Comparison of ENCODE assay signal across 22 cellular contexts in genomic region chr1:40792036-40792435, GRCh38. TPM values are rescaled to one million over a fixed set of nuclear protein-coding genes. Genes with fewer than 3 reads are reported as not detected.
DNase-seq lines count a peak whose midpoint lies in the region; ATAC-seq, FAIRE-seq and TF ChIP-seq lines count a peak whose summit lies in the region.
"Had no signal": no experiment of that assay in that cellular context is flagged by ENCODE, and none has a peak within 500 bp of the region (broad histone marks: within the 10 kb centered on the region; RNA-seq: fewer than 3 reads in every experiment).

No MANE protein-coding gene starts in this region.

- TF ChIP-seq EP300 in A549 (IDR thresholded peaks at IDR 0.05), result no peak
- no peak for TF ChIP-seq EP300 in gastroesophageal sphincter (IDR thresholded peaks at IDR 0.05)

- peaks cover 0 to 9% of the 10 kb centered on the region in 2 donors for H3K27me3 Mint-ChIP-seq in T-cell

- 85% methylated on average over 2 of the region's 7 CpGs for WGBS in A549 (ENCODE audit: missing lambda C conversion rate)
- WGBS in gastroesophageal sphincter (ENCODE audit: low coverage in 1 of 2), 2 donors, result no CpG with 5 or more reads among the region's 7 CpGs

- TF ChIP-seq RAD21 in A549 (conservative IDR thresholded peaks at IDR 0.05 in 1 of 2, IDR thresholded peaks at IDR 0.05 in 1 of 2), result no peak

- peaks cover 11 to 27% (median 27%) of the 10 kb centered on the region in 3 donors for H3K4me1 Mint-ChIP-seq in T-cell

- ATAC-seq in A549 (no peak), gastroesophageal sphincter (no peak), T-cell (replicated peaks in 1 of 4) (no peak), HG03342 (IDR thresholded peaks at IDR 0.05; ENCODE audit: unreplicated experiment) (no peak)

- no peak overlapping the region for H3K4me3 Mint-ChIP-seq in T-cell
- H3K4me3 Mint-ChIP-seq: CD14-positive monocyte; CD4-positive, alpha-beta memory T cell had no signal

- H3K4me2 ChIP-seq in A549, result no peak overlapping the region
- H3K4me2 ChIP-seq in BLaER1 treated with 17β-estradiol and CSF1 and Interleukin-3, amounts not matched to agents 10 nM and 100 nM, result peak overlapping the region in 10 of 11 experiments; percentile 21 to 57 (median 34); a peak in 15 of 22 replicates
- H3K4me2 ChIP-seq in osteoblast (ENCODE audit: insufficient read depth, low read length), result no peak overlapping the region

- no peaks in the 10 kb centered on the region for H3K36me3 Mint-ChIP-seq in T-cell
- H3K36me3 Mint-ChIP-seq: CD14-positive monocyte; CD4-positive, alpha-beta memory T cell had no signal

- H3K27me3 ChIP-seq in BLaER1 treated with 17β-estradiol and CSF1 and Interleukin-3, amounts not matched to agents 10 nM and 100 nM, result no peaks in the 10 kb centered on the region
- H3K27me3 ChIP-seq in gastroesophageal sphincter, result no peaks in the 10 kb centered on the region
- H3K27me3 ChIP-seq in osteoblast (ENCODE audit: insufficient read depth, low read length), result peaks cover 38% of the 10 kb centered on the region
- H3K27me3 ChIP-seq: BE2C had no signal

- H3K79me2 ChIP-seq in osteoblast (ENCODE audit: insufficient read depth, low read length), result no peaks in the 10 kb centered on the region

- H4K20me1 ChIP-seq in BLaER1 treated with 17β-estradiol and CSF1 and Interleukin-3, amounts not matched to agents 10 nM and 100 nM, result peaks cover 0 to 8% (median 0%) of the 10 kb centered on the region in 11 experiments; a peak in 4 of 22 replicates
- H4K20me1 ChIP-seq in osteoblast (ENCODE audit: insufficient read depth, low read length), result no peaks in the 10 kb centered on the region

- H3K4me1 ChIP-seq in A549, result no peaks in the 10 kb centered on the region
- peaks cover 24 to 51% (median 34%) of the 10 kb centered on the region in 10 experiments for H3K4me1 ChIP-seq in BLaER1 treated with 17β-estradiol and CSF1 and Interleukin-3, amounts not matched to agents 10 nM and 100 nM
- H3K4me1 ChIP-seq in gastroesophageal sphincter, result peaks cover 0 to 99% (median 20%) of the 10 kb centered on the region in 3 donors
- H3K4me1 ChIP-seq in osteoblast (ENCODE audit: insufficient read depth, low read length), result peaks cover 2% of the 10 kb centered on the region
- H3K4me1 ChIP-seq: BE2C had no signal

- no peaks in the 10 kb centered on the region for H3K9me3 ChIP-seq in A549
- H3K9me3 ChIP-seq in BLaER1 treated with 17β-estradiol and CSF1 and Interleukin-3, amounts not matched to agents 10 nM and 100 nM (replicated peaks in 1 of 11), result no peaks in the 10 kb centered on the region
- no peaks in the 10 kb centered on the region for H3K9me3 ChIP-seq in gastroesophageal sphincter
- no peaks in the 10 kb centered on the region for H3K9me3 ChIP-seq in osteoblast (ENCODE audit: low read depth, low read length)
- H3K9me3 ChIP-seq: BE2C had no signal

- no peaks in the 10 kb centered on the region for H3K36me3 ChIP-seq in BLaER1 treated with 17β-estradiol and CSF1 and Interleukin-3, amounts not matched to agents 10 nM and 100 nM
- H3K36me3 ChIP-seq in gastroesophageal sphincter (no peaks in the 10 kb centered on the region), osteoblast (ENCODE audit: insufficient read depth, low read length) (no peaks in the 10 kb centered on the region)
- H3K36me3 ChIP-seq: BE2C had no signal

- no peak for FAIRE-seq in A549 (lab: Jason Lieb, UNC)
- FAIRE-seq: H54 had no signal

- H3K27ac ChIP-seq in A549, result no peak overlapping the region
- H3K27ac ChIP-seq in BLaER1 treated with 17β-estradiol and CSF1 and Interleukin-3, amounts not matched to agents 10 nM and 100 nM, result no peak overlapping the region
- H3K27ac ChIP-seq in gastroesophageal sphincter, result peak overlapping the region in 3 of 4 donors; percentile 54 to 90 (median 58)
- H3K27ac ChIP-seq in osteoblast (ENCODE audit: low read depth, low read length), result no peak overlapping the region
- H3K27ac ChIP-seq: GM23248, HL-60 had no signal

- H3K4me3 ChIP-seq in A549, result no peak overlapping the region
- H3K4me3 ChIP-seq in BLaER1 treated with 17β-estradiol and CSF1 and Interleukin-3, amounts not matched to agents 10 nM and 100 nM, result no peak overlapping the region
- H3K4me3 ChIP-seq in gastroesophageal sphincter, result no peak overlapping the region
- H3K4me3 ChIP-seq in osteoblast (ENCODE audit: insufficient read depth, low read length), result no peak overlapping the region
- H3K4me3 ChIP-seq: GM23248 had no signal

- TF ChIP-seq POLR2A in A549 (IDR thresholded peaks at IDR 0.05; ENCODE audit: low read length) (no peak), gastroesophageal sphincter (IDR thresholded peaks at IDR 0.05) (no peak)

- no peak overlapping the region for H2AFZ ChIP-seq in osteoblast (ENCODE audit: low read length)
- H2AFZ ChIP-seq: GM23248 had no signal

- peak overlapping the region in 1 of 11 experiments; percentile 43; a peak in 2 of 22 replicates for H3K9ac ChIP-seq in BLaER1 treated with 17β-estradiol and CSF1 and Interleukin-3, amounts not matched to agents 10 nM and 100 nM
- H3K9ac ChIP-seq: GM23248 had no signal

- POLR2A ChIA-PET in A549 (lab: Yijun Ruan, JAX) (no interaction called here), T-cell (lab: Charles Lee) (no interaction called here)

- CTCF ChIA-PET in A549 (lab: Yijun Ruan, JAX) (interaction anchor here (3.1 kb wide), 1 partner anchor 17 kb away, joined by 11 read pairs; no protein-coding TSS in a partner anchor), T-cell (lab: Charles Lee) (no interaction called here)

- DNase-seq in A549 (ENCODE audit: low read depth in 1 of 2, low spot score in 1 of 2) (no peak), osteoblast (ENCODE audit: insufficient read length, low spot score, missing footprints) (peak; percentile 77), NCI-H345 (lab: John Stamatoyannopoulos, UW) (no peak), T-cell (no peak)
- DNase-seq in stimulated activated CD4-positive, alpha-beta T cell treated with anti-CD3 and anti-CD28 coated beads, Interleukin-2, amount 100 ng/mL, for 48 hours, result no peak
- DNase-seq: ACHN; BE2C; CD4-positive, alpha-beta memory T cell; DMS153; DMS79; GDM1; GM23248; HCEC 1CT; IMR-90; KBM-7 had no signal

- TF ChIP-seq CTCF in A549 (IDR thresholded peaks at IDR 0.05) (no peak), gastroesophageal sphincter (IDR thresholded peaks at IDR 0.05) (no peak), osteoblast (IDR thresholded peaks at IDR 0.05; ENCODE audit: extremely low read depth, low read depth, low read length) (no peak)

- H3K9me3 Mint-ChIP-seq in T-cell, result no peaks in the 10 kb centered on the region
- H3K9me3 Mint-ChIP-seq: CD14-positive monocyte; CD4-positive, alpha-beta memory T cell had no signal

- no peak overlapping the region for H3K27ac Mint-ChIP-seq in T-cell
- H3K27ac Mint-ChIP-seq: CD14-positive monocyte; CD4-positive, alpha-beta memory T cell had no signal

TF ChIP-seq in A549, 52 proteins besides CTCF, POLR2A, EP300 and RAD21:
- TF ChIP-seq JUN (IDR thresholded peaks at IDR 0.05), result no peak
- peak; percentile 34 for TF ChIP-seq MAFK (IDR thresholded peaks at IDR 0.05; ENCODE audit: partially characterized antibody)

RNA-seq across cellular contexts. Expression of gene KCNQ4, which starts 8.4 kb away (rescaled TPM):
- 0.08 and 0.09 TPM in 2 replicates for polyA plus RNA-seq in A549 (2011; rRNA removed)
- 0.17 and 0.30 TPM in 2 replicates for polyA plus RNA-seq in A549 (2012; cell fraction: cytosol; rRNA removed)
- polyA plus RNA-seq in A549 (2012; cell fraction: nucleus; rRNA removed), result 0.95 and 1.7 TPM in 2 replicates
- 0.17 to 0.24 TPM (median 0.22 TPM) in 3 replicates for polyA plus RNA-seq in A549 (2017; fragmentation: RNase III; extraction: RNeasy Plus Mini Kit Qiagen cat#74134 plus additional on column Dnase treatment)
- 0.17 and 0.24 TPM in 2 replicates for polyA minus RNA-seq in A549 (2011; rRNA and poly(A)+ RNA removed)
- 10 to 100 TPM in 3 of 4 donors, 1 to 10 TPM in 1; 6.1 to 25.5 (median 10.2) TPM for total RNA-seq in gastroesophageal sphincter
- total RNA-seq in osteoblast, result not detected in 2 replicates
- total RNA-seq in T-cell, result under 1 TPM; 0.10 to 0.35 (median 0.26) TPM
- total RNA-seq: A172, GM23248, IMR-90 had no signal
- polyA plus RNA-seq: CD14-positive monocyte, GM23248 had no signal

Comparison
In these comparisons a context has a peak if more than half of its experiments do, and no peak if none do; other contexts are left out.
1. H3K27ac ChIP-seq: peak in gastroesophageal sphincter (3 of 4); none in A549 (0 of 2), BLaER1 treated with 17β-estradiol and CSF1 and Interleukin-3, amounts not matched to agents 10 nM and 100 nM (0 of 11) and osteoblast (single experiment).
2. H3K4me2 ChIP-seq: peak in BLaER1 treated with 17β-estradiol and CSF1 and Interleukin-3, amounts not matched to agents 10 nM and 100 nM (10 of 11); none in A549 (single experiment) and osteoblast (single experiment).